In genomic region chr14:96065661-96066459, GRCh38 we compare ENCODE assay signal across 1 cellular context.
TF ChIP-seq lines count a peak whose summit lies in the region.

No MANE protein-coding gene starts in this region.

TF ChIP-seq in H1, 55 proteins besides CTCF, POLR2A, EP300 and RAD21 (continued from another document):
- no peak for TF ChIP-seq USF2 (IDR thresholded peaks at IDR 0.05; ENCODE audit: low read length)
- no peak for TF ChIP-seq CREB1 (IDR thresholded peaks at IDR 0.05)
- TF ChIP-seq MAX (IDR thresholded peaks at IDR 0.05) = peak; percentile 60; the same call in 1 of the 2 replicates
- TF ChIP-seq SIRT6 (IDR thresholded peaks at IDR 0.05; ENCODE audit: low read length) = no peak
- TF ChIP-seq RFX5 (IDR thresholded peaks at IDR 0.05; ENCODE audit: borderline replicate concordance, low read depth, low read length) = no peak
- TF ChIP-seq MAFK (IDR thresholded peaks at IDR 0.05; ENCODE audit: low read depth, low read length) = peak; percentile 68; the same call in 1 of the 2 replicates
- no peak for TF ChIP-seq CTBP2 (IDR thresholded peaks at IDR 0.05; ENCODE audit: borderline replicate concordance, insufficient read depth, insufficient read length, low read length)
- TF ChIP-seq CHD7 (IDR thresholded peaks at IDR 0.05; ENCODE audit: insufficient replicate concordance, low read length) = no peak
- peak; percentile 92 for TF ChIP-seq BACH1 (IDR thresholded peaks at IDR 0.05; ENCODE audit: low read length)
- TF ChIP-seq SP4 (IDR thresholded peaks at IDR 0.05; ENCODE audit: low read length) = no peak
- no peak for TF ChIP-seq SIN3A (conservative IDR thresholded peaks at IDR 0.05 in 1 of 2, IDR thresholded peaks at IDR 0.05 in 1 of 2; ENCODE audit: low read depth in 1 of 2, low read length in 2 of 2)
- TF ChIP-seq CEBPB (IDR thresholded peaks at IDR 0.05; ENCODE audit: low read depth, low read length) = no peak
- no peak for TF ChIP-seq CBX8 (IDR thresholded peaks at IDR 0.05; ENCODE audit: borderline replicate concordance, low read depth, low read length)
- no peak for TF ChIP-seq NRF1 (IDR thresholded peaks at IDR 0.05; ENCODE audit: low read depth, low read length)
- no peak for TF ChIP-seq GTF2F1 (IDR thresholded peaks at IDR 0.05; ENCODE audit: borderline replicate concordance, low read depth, low read length)
- TF ChIP-seq E2F6 (IDR thresholded peaks at IDR 0.05) = no peak
